In the genomic region with DNA sequence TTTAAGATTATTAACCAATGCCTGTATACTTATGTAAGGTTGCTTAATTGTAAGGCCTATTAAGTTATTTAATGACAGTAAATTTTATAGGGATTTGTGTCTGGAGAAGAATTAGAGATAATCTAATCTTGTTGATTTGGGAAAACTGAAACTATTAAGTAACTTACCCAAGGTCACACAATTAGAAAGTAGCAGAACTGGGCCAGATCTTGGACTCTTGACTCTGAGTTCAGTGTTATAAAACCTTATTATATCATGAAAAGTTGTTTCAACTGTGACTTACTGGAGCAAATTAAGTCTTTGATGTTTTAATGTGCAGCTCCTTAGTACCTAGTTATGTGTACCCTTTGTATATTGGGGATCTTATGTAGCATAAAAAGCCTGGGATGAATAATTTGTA, we compare ENCODE assay signal across 1 cellular context.
TF ChIP-seq lines count a peak whose summit lies in the region.

No MANE protein-coding gene starts in this region.

TF ChIP-seq in HepG2, 621 proteins besides CTCF, POLR2A, EP300 and RAD21:
- no peak for TF ChIP-seq SOX13 (IDR thresholded peaks at IDR 0.05)
- TF ChIP-seq SOX13 (CRISPR knock-in tag; conservative IDR thresholded peaks at IDR 0.05 in 1 of 2, IDR thresholded peaks at IDR 0.05 in 1 of 2), result no peak
- TF ChIP-seq MTERF4 (CRISPR knock-in tag; IDR thresholded peaks at IDR 0.05), result no peak
- TF ChIP-seq ATAD3A (CRISPR knock-in tag; IDR thresholded peaks at IDR 0.05), result no peak
- no peak for TF ChIP-seq ZNF205 (CRISPR knock-in tag; IDR thresholded peaks at IDR 0.05)
- TF ChIP-seq ZNF263 (CRISPR knock-in tag; IDR thresholded peaks at IDR 0.05), result no peak
- TF ChIP-seq GABPA (IDR thresholded peaks at IDR 0.05; ENCODE audit: low read depth, low read length), result no peak
- no peak for TF ChIP-seq GABPA (CRISPR knock-in tag; IDR thresholded peaks at IDR 0.05; ENCODE audit: low read depth)
- no peak for TF ChIP-seq ZNF446 (CRISPR knock-in tag; IDR thresholded peaks at IDR 0.05)
- no peak for TF ChIP-seq ZNF24 (IDR thresholded peaks at IDR 0.05)
- no peak for TF ChIP-seq TAF15 (IDR thresholded peaks at IDR 0.05; ENCODE audit: low read depth, low read length, poor library complexity, severe bottlenecking)
- no peak for TF ChIP-seq ZNF12 (CRISPR knock-in tag; IDR thresholded peaks at IDR 0.05)
- no peak for TF ChIP-seq FOXC1 (CRISPR knock-in tag; IDR thresholded peaks at IDR 0.05; ENCODE audit: borderline replicate concordance)
- no peak for TF ChIP-seq ESRRA (CRISPR knock-in tag; IDR thresholded peaks at IDR 0.05; ENCODE audit: low read depth)
- no peak for TF ChIP-seq ZNF264 (CRISPR knock-in tag; IDR thresholded peaks at IDR 0.05)
- TF ChIP-seq RORA (CRISPR knock-in tag; IDR thresholded peaks at IDR 0.05), result no peak
- TF ChIP-seq ZNF501 (CRISPR knock-in tag; IDR thresholded peaks at IDR 0.05), result no peak
- TF ChIP-seq ZBTB7A (CRISPR knock-in tag; IDR thresholded peaks at IDR 0.05), result no peak
